Comparison of ENCODE assay signal across 15 cellular contexts in genomic region chr17:50537721-50538548, GRCh38. TPM values are rescaled to one million over a fixed set of nuclear protein-coding genes. Genes with fewer than 3 reads are reported as not detected.
DNase-seq lines count a peak whose midpoint lies in the region; ATAC-seq and TF ChIP-seq lines count a peak whose summit lies in the region.
"Had no signal": no experiment of that assay in that cellular context is flagged by ENCODE, and none has a peak within 500 bp of the region (broad histone marks: within the 10 kb centered on the region; RNA-seq: fewer than 3 reads in every experiment).

No MANE protein-coding gene starts in this region.

- no peak overlapping the region for H3K9ac ChIP-seq in mammary epithelial cell (ENCODE audit: insufficient read depth, low read length)
- H3K9ac ChIP-seq in mucosa of stomach (ENCODE audit: low read length): peak overlapping the region; percentile 20
- H3K9ac ChIP-seq in PC-3 (ENCODE audit: low read length): no peak overlapping the region

- ATAC-seq in PC-3 (no peak), HG02642 (IDR thresholded peaks at IDR 0.05; ENCODE audit: poor library complexity, unreplicated experiment) (no peak)

- 93% methylated on average over 14 of the region's 20 CpGs for WGBS in mammary epithelial cell (ENCODE audit: low coverage, missing lambda C conversion rate)

- in situ Hi-C loops in mammary epithelial cell (cut with MboI; ENCODE audit: low sequenced_read_pairs in 2 of 2): no loop called here

- H3K27me3 Mint-ChIP-seq in MCF 10A (ENCODE audit: insufficient read depth, unreplicated experiment): no peaks in the 10 kb centered on the region

- H3K9me2 ChIP-seq in PC-3 (replicated peaks; ENCODE audit: low read length): no peaks in the 10 kb centered on the region

- POLR2A ChIA-PET in MCF 10A (lab: Yijun Ruan, JAX): interaction anchor here (0.7 to 1.4 kb wide), 3 partner anchors 15 to 31 kb away, joined by 3 read pairs; no protein-coding TSS in a partner anchor
- POLR2A ChIA-PET in PC-3 (lab: Charles Lee; ENCODE audit: unreplicated experiment): no interaction called here

- intact Hi-C loops in mammary epithelial cell (cut with micrococcal nuclease): loop anchor here (10.0 kb wide), 1 partner anchor 333 kb away; the partner anchor contains the start of gene COL1A1
- intact Hi-C loops in MCF 10A (cut with micrococcal nuclease): no loop called here
- intact Hi-C loops in PC-3 (cut with micrococcal nuclease): no loop called here

- H4K20me1 ChIP-seq in mammary epithelial cell (ENCODE audit: insufficient read depth, low read length) (no peaks in the 10 kb centered on the region), PC-3 (ENCODE audit: low read length) (no peaks in the 10 kb centered on the region)

- no peak overlapping the region for H3K4me3 Mint-ChIP-seq in MCF 10A (ENCODE audit: unreplicated experiment)
- H3K4me3 Mint-ChIP-seq: H9 had no signal

- H3K79me2 ChIP-seq in mammary epithelial cell (ENCODE audit: insufficient read depth, low read length): peaks cover 81% of the 10 kb centered on the region
- H3K79me2 ChIP-seq in PC-3 (ENCODE audit: low read length): peaks cover 31% of the 10 kb centered on the region

- H3K4me1 ChIP-seq in mammary epithelial cell (ENCODE audit: insufficient read depth, low read length): peaks cover 78% of the 10 kb centered on the region
- H3K4me1 ChIP-seq in mucosa of stomach (ENCODE audit: control insufficient read depth, insufficient read depth, low read length): peaks cover 86% of the 10 kb centered on the region
- H3K4me1 ChIP-seq in PC-3 (ENCODE audit: insufficient read depth, low read length): peaks cover 38% of the 10 kb centered on the region

- H3K9me3 ChIP-seq in mammary epithelial cell (replicated peaks; ENCODE audit: insufficient read depth, low read length) (no peaks in the 10 kb centered on the region), mucosa of stomach (ENCODE audit: control insufficient read depth, low read length) (no peaks in the 10 kb centered on the region), PC-3 (ENCODE audit: low read length) (no peaks in the 10 kb centered on the region)

- H3K27me3 ChIP-seq in mammary epithelial cell (ENCODE audit: insufficient read depth, low read length) (no peaks in the 10 kb centered on the region), mucosa of stomach (ENCODE audit: control insufficient read depth, insufficient read depth, low read length) (peaks cover 3% of the 10 kb centered on the region), PC-3 (ENCODE audit: low read length) (no peaks in the 10 kb centered on the region)

- H3K4me3 ChIP-seq in mammary epithelial cell (replicated peaks in 1 of 3; ENCODE audit: insufficient read depth in 1 of 3, low read depth in 2 of 3, low read length in 3 of 3) (no peak overlapping the region), mucosa of stomach (ENCODE audit: low read length) (no peak overlapping the region), PC-3 (ENCODE audit: low read length) (no peak overlapping the region)

- H3K36me3 ChIP-seq in mammary epithelial cell (ENCODE audit: insufficient read depth, low read length): peaks cover 37% of the 10 kb centered on the region
- peaks cover 39% of the 10 kb centered on the region for H3K36me3 ChIP-seq in mucosa of stomach (ENCODE audit: control insufficient read depth, insufficient read depth, low read length)
- H3K36me3 ChIP-seq in PC-3 (ENCODE audit: low read depth, low read length): peaks cover 11% of the 10 kb centered on the region; the same call in 1 of the 2 replicates

- peaks cover 57% of the 10 kb centered on the region for H3K4me1 Mint-ChIP-seq in MCF 10A (ENCODE audit: insufficient read depth, unreplicated experiment)

- H3K27ac ChIP-seq in mammary epithelial cell (ENCODE audit: insufficient read depth, low read depth, low read length): no peak overlapping the region
- H3K27ac ChIP-seq in PC-3 (ENCODE audit: low read length): no peak overlapping the region

- BruUV-seq in mammary epithelial cell (replicated peaks; lab: Mats Ljungman, UMichigan) (no TSS peak), MCF 10A (replicated peaks; lab: Mats Ljungman, UMichigan) (no TSS peak), PC-3 (replicated peaks; lab: Mats Ljungman, UMichigan) (no TSS peak)

- CTCF ChIA-PET in mammary epithelial cell (lab: Charles Lee; ENCODE audit: low non-redundant PET): interaction anchor here (0.5 kb wide), 1 partner anchor 266 kb away, joined by 13 read pairs; no protein-coding TSS in a partner anchor
- CTCF ChIA-PET in MCF 10A (lab: Yijun Ruan, JAX): interaction anchor here (0.5 to 1.1 kb wide), 5 partner anchors 21 to 171 kb away, joined by 3 to 4 read pairs (median 3); no protein-coding TSS in a partner anchor
- CTCF ChIA-PET in PC-3 (lab: Charles Lee): no interaction called here

- H3K9me3 Mint-ChIP-seq in MCF 10A (ENCODE audit: unreplicated experiment): no peaks in the 10 kb centered on the region
- H3K9me3 Mint-ChIP-seq: H9 had no signal

- H2AFZ ChIP-seq in mammary epithelial cell (ENCODE audit: low read depth, low read length) (no peak overlapping the region), PC-3 (ENCODE audit: low read length) (no peak overlapping the region)

- dilution Hi-C loops in mammary epithelial cell (cut with HindIII; ENCODE audit: low sequenced_read_pairs): no loop called here

- H3K4me2 ChIP-seq in mammary epithelial cell (ENCODE audit: insufficient read depth, low read depth, low read length) (peak overlapping the region; percentile 93), PC-3 (ENCODE audit: low read length) (no peak overlapping the region)

- H3K27ac Mint-ChIP-seq in MCF 10A (ENCODE audit: low read depth, unreplicated experiment): no peak overlapping the region
- H3K27ac Mint-ChIP-seq: H9 had no signal

- DNase-seq in mammary epithelial cell (no peak), MCF 10A (ENCODE audit: unreplicated experiment) (no peak), GDM1 (lab: John Stamatoyannopoulos, UW) (no peak), PC-3 (no peak)
- DNase-seq: 8988T, C1 segment of cervical spinal cord, IMR-90, NCI-H1417 treated with DMSO at 0.1 percent for 48 hours, NCI-H2029 treated with DMSO at 0.1 percent for 48 hours, NCI-H510A, NCI-H82, SIG-M5 had no signal

- no peak for TF ChIP-seq CTCF in mammary epithelial cell (conservative IDR thresholded peaks at IDR 0.05 in 1 of 2, IDR thresholded peaks at IDR 0.05 in 1 of 2; ENCODE audit: extremely low read depth in 1 of 2, insufficient read depth in 1 of 2, low read depth in 1 of 2, low read length in 2 of 2)
- TF ChIP-seq CTCF in MCF 10A (IDR thresholded peaks at IDR 0.05; ENCODE audit: unreplicated experiment): no peak
- no peak for TF ChIP-seq CTCF in PC-3 (conservative IDR thresholded peaks at IDR 0.05; ENCODE audit: low read depth, low read length)

- H3K36me3 Mint-ChIP-seq in MCF 10A (ENCODE audit: insufficient read depth, unreplicated experiment): no peaks in the 10 kb centered on the region

- no peaks in the 10 kb centered on the region for H3F3A ChIP-seq in PC-3 (ENCODE audit: low read length, unreplicated experiment)

RNA-seq across cellular contexts. Expression of gene EPN3, which starts 5.4 kb away (rescaled TPM):
- total RNA-seq in mammary epithelial cell (10 to 100 TPM; 12.2 to 70.7 TPM), MCF 10A (2022) (2.1 and 4.4 TPM in 2 replicates), PC-3 (2014; rRNA removed) (20.5 and 30.1 TPM in 2 replicates)
- polyA plus RNA-seq in mammary epithelial cell: 101 TPM
- polyA minus RNA-seq in mammary epithelial cell: 151 TPM
- total RNA-seq: IMR-90 had no signal

RNA-seq across cellular contexts. Expression of gene SPATA20, which starts 9.0 kb away (rescaled TPM):
- total RNA-seq in mammary epithelial cell (10 to 100 TPM; 65.6 to 79.9 TPM), MCF 10A (2022) (35.3 and 39.4 TPM in 2 replicates), PC-3 (2014; rRNA removed) (104 and 115 TPM in 2 replicates)
- 28.9 TPM for polyA plus RNA-seq in mammary epithelial cell
- polyA minus RNA-seq in mammary epithelial cell: 24.6 TPM

RNA-seq across cellular contexts. Expression of gene CACNA1G, which starts 22.6 kb away (rescaled TPM):
- total RNA-seq in mammary epithelial cell: under 1 TPM in 1 of 2 donors, not detected in 1; 0.09 TPM
- polyA plus RNA-seq in mammary epithelial cell: 0.03 TPM
- polyA minus RNA-seq in mammary epithelial cell: not detected
- total RNA-seq in MCF 10A (2022): not detected in 2 replicates
- total RNA-seq in PC-3 (2014; rRNA removed): 0.04 and 0.12 TPM in 2 replicates

RNA-seq across cellular contexts. Expression of gene MYCBPAP, which starts 29.7 kb away (rescaled TPM):
- total RNA-seq in mammary epithelial cell: 1 to 10 TPM in 1 of 2 donors, under 1 TPM in 1; 0.50 to 9.6 TPM
- 4.5 TPM for polyA plus RNA-seq in mammary epithelial cell
- polyA minus RNA-seq in mammary epithelial cell: not detected
- 0.19 TPM in 1 of 2 replicates, not detected in the other for total RNA-seq in MCF 10A (2022)
- total RNA-seq in PC-3 (2014; rRNA removed): 0.29 and 1.9 TPM in 2 replicates

RNA-seq across cellular contexts. Expression of gene RSAD1, which starts 59.3 kb away (rescaled TPM):
- total RNA-seq in mammary epithelial cell (10 to 100 TPM; 17.2 to 29.9 TPM), MCF 10A (2022) (25.2 and 28.7 TPM in 2 replicates), PC-3 (2014; rRNA removed) (37.7 and 46.7 TPM in 2 replicates)
- 18.8 TPM for polyA plus RNA-seq in mammary epithelial cell
- polyA minus RNA-seq in mammary epithelial cell: 33.2 TPM
